In genomic region chr7:13155188-13155587, GRCh38 we compare ENCODE assay signal across 21 cellular contexts.
A peak's percentile ranks its signal among the peaks of the same experiment; 100 is the strongest.
DNase-seq lines count a peak whose midpoint lies in the region; ATAC-seq and TF ChIP-seq lines count a peak whose summit lies in the region.
"Had no signal": no experiment of that assay in that cellular context is flagged by ENCODE, and none has a peak within 500 bp of the region (broad histone marks: within the 10 kb centered on the region; RNA-seq: fewer than 3 reads in every experiment).

No MANE protein-coding gene starts in this region.

- H3K27ac Mint-ChIP-seq in mesothelial cell of epicardium: peak overlapping the region; percentile 91
- H3K27ac Mint-ChIP-seq: activated naive CD8-positive, alpha-beta T cell treated with anti-CD3 and anti-CD28 coated beads, Interleukin-2, amount 10 ng/mL, durations not matched to agents 7 days and 5 days; effector memory CD8-positive, alpha-beta T cell; GM23338 had no signal

- no peak overlapping the region for H3K4me3 Mint-ChIP-seq in mesothelial cell of epicardium
- H3K4me3 Mint-ChIP-seq: activated naive CD8-positive, alpha-beta T cell treated with anti-CD3 and anti-CD28 coated beads, Interleukin-2, amount 10 ng/mL, durations not matched to agents 7 days and 5 days; effector memory CD8-positive, alpha-beta T cell; GM23338 had no signal

- no peaks in the 10 kb centered on the region for H3K36me3 Mint-ChIP-seq in mesothelial cell of epicardium
- H3K36me3 Mint-ChIP-seq: activated naive CD8-positive, alpha-beta T cell treated with anti-CD3 and anti-CD28 coated beads, Interleukin-2, amount 10 ng/mL, durations not matched to agents 7 days and 5 days had no signal

- no peak for TF ChIP-seq CTCF in mesothelial cell of epicardium (IDR thresholded peaks at IDR 0.05; ENCODE audit: unreplicated experiment)

- H3K27me3 Mint-ChIP-seq in mesothelial cell of epicardium (ENCODE audit: low read depth): no peaks in the 10 kb centered on the region
- H3K27me3 Mint-ChIP-seq: activated naive CD8-positive, alpha-beta T cell treated with anti-CD3 and anti-CD28 coated beads, Interleukin-2, amount 10 ng/mL, durations not matched to agents 7 days and 5 days; effector memory CD8-positive, alpha-beta T cell had no signal

- no peaks in the 10 kb centered on the region for H3K9me3 Mint-ChIP-seq in mesothelial cell of epicardium
- H3K9me3 Mint-ChIP-seq: activated naive CD8-positive, alpha-beta T cell treated with anti-CD3 and anti-CD28 coated beads, Interleukin-2, amount 10 ng/mL, durations not matched to agents 7 days and 5 days; effector memory CD8-positive, alpha-beta T cell; GM23338 had no signal

- DNase-seq in NCI-H510A treated with DMSO at 0.1 percent for 48 hours (lab: John Stamatoyannopoulos, UW) (peak; percentile 25), NCI-H510A (lab: John Stamatoyannopoulos, UW) (no peak), NCI-H146 treated with DMSO at 0.1 percent for 48 hours (lab: John Stamatoyannopoulos, UW; ENCODE audit: unreplicated experiment) (peak; percentile 11), RPMI8226 (peak; percentile 3), mesothelial cell of epicardium (ENCODE audit: low spot score in 2 of 2, unreplicated experiment in 2 of 2) (no peak)
- DNase-seq: activated CD4-positive, alpha-beta T cell treated with anti-CD3 and anti-CD28 coated beads, Interleukin-2, amount 50 U/mL, for 1 hour; activated naive CD8-positive, alpha-beta T cell treated with anti-CD3 and anti-CD28 coated beads, Interleukin-2, amount 10 ng/mL, durations not matched to agents 7 days and 5 days; brain microvascular endothelial cell; Calu3; effector memory CD8-positive, alpha-beta T cell; esophagus squamous epithelium; islet precursor cell; NCI-H1048; NCI-H446 treated with DMSO at 0.1 percent for 48 hours; psoas muscle; substantia nigra had no signal

- ATAC-seq in GM18861 (IDR thresholded peaks at IDR 0.05; ENCODE audit: unreplicated experiment) (no peak), HG02623 (IDR thresholded peaks at IDR 0.05; ENCODE audit: unreplicated experiment) (no peak), GM19463 (IDR thresholded peaks at IDR 0.05; ENCODE audit: unreplicated experiment) (no peak)
- ATAC-seq: effector memory CD8-positive, alpha-beta T cell; gastroesophageal sphincter; GM23338; psoas muscle had no signal

- H3K4me1 Mint-ChIP-seq in mesothelial cell of epicardium: peaks cover 45% of the 10 kb centered on the region
- H3K4me1 Mint-ChIP-seq: activated naive CD8-positive, alpha-beta T cell treated with anti-CD3 and anti-CD28 coated beads, Interleukin-2, amount 10 ng/mL, durations not matched to agents 7 days and 5 days; GM23338 had no signal

Comparison
In these comparisons a context has a peak if more than half of its experiments do, and no peak if none do; other contexts are left out.
1. DNase-seq: peak in NCI-H510A treated with DMSO at 0.1 percent for 48 hours (single experiment), NCI-H146 treated with DMSO at 0.1 percent for 48 hours (single experiment) and RPMI8226 (single experiment); none in NCI-H510A (single experiment) and mesothelial cell of epicardium (0 of 2).